13 cellular contexts compared by ENCODE assay signal in the genomic region with DNA sequence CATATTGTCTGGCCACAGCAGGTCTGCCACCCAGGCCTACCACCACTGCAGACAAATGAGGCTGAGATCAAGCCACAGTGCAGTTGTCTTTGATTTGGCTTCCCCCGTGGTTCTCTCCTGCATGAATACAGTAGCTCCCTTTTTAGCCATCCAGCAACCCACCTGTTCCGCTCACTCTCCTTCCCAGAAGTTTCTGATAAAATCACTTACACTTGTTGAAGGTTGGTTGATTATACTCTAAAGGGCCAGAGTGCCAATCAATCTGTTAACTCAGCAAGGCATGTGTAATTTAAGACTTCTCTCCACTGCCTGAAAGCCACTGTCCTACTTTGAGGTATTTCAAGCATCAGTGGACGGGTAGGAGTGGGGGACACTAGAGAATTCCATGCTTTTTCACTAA. TPM values are rescaled to one million over a fixed set of nuclear protein-coding genes. Genes with fewer than 3 reads are reported as not detected.
"Had no signal": no experiment of that assay in that cellular context is flagged by ENCODE, and none has a peak within 500 bp of the region (broad histone marks: within the 10 kb centered on the region; RNA-seq: fewer than 3 reads in every experiment).

No MANE protein-coding gene starts in this region.

- FAIRE-seq: bronchial epithelial cell had no signal

- H3K9me3 ChIP-seq: suprapubic skin had no signal

- H3K27ac ChIP-seq: suprapubic skin had no signal

- H3K4me3 ChIP-seq: suprapubic skin had no signal

- H3K36me3 ChIP-seq: suprapubic skin had no signal

- H3K4me1 ChIP-seq: suprapubic skin had no signal

- DNase-seq: activated CD4-positive, alpha-beta T cell treated with anti-CD3 and anti-CD28 coated beads, Interleukin-2, amount 10 ng/mL, durations not matched to agents 7 days and 5 days; activated CD8-positive, alpha-beta memory T cell treated with anti-CD3 and anti-CD28 coated beads for 24 hours; activated naive CD4-positive, alpha-beta T cell treated with Interleukin-2 at 50 U/mL for 16 hours; aorta; effector memory CD4-positive, alpha-beta T cell; foreskin melanocyte; kidney glomerular epithelial cell; posterior cingulate gyrus; right cardiac atrium; T-helper 9 cell had no signal

RNA-seq across cellular contexts. Expression of gene SP5, which starts 19.1 kb away (rescaled TPM):
- total RNA-seq: activated CD4-positive, alpha-beta T cell treated with anti-CD3 and anti-CD28 coated beads, Interleukin-2, amount 10 ng/mL, durations not matched to agents 7 days and 5 days; activated T-helper 1 cell treated with anti-CD3 and anti-CD28 coated beads, Interleukin-12 subunit alpha, Interleukin-12 subunit beta, Interleukin-2, Interleukin-4 antibody, amounts not matched to agents 30 ng/mL and 10 ng/mL and 1 ng/mL, durations not matched to agents 14 hours and 24 hours and 36 hours; bronchial epithelial cell had no signal
- polyA plus RNA-seq: aorta, right cardiac atrium had no signal
